Comparison of ENCODE assay signal across 8 cellular contexts in genomic region chr1:153790282-153790995, GRCh38. TPM values are rescaled to one million over a fixed set of nuclear protein-coding genes. Genes with fewer than 3 reads are reported as not detected.
A peak's percentile ranks its signal among the peaks of the same experiment; 100 is the strongest.
DNase-seq lines count a peak whose midpoint lies in the region; ATAC-seq and TF ChIP-seq lines count a peak whose summit lies in the region.

No MANE protein-coding gene starts in this region.

- no peak for DNase-seq in activated naive CD4-positive, alpha-beta T cell treated with Interleukin-2 at 50 U/mL for 16 hours
- DNase-seq in SHP77 treated with DMSO at 0.1 percent for 48 hours (lab: John Stamatoyannopoulos, UW) (peak; percentile 96), natural killer cell (no peak), A172 (ENCODE audit: low spot score) (no peak), NCI-H446 (lab: John Stamatoyannopoulos, UW) (no peak)
- DNase-seq in stimulated activated CD4-positive, alpha-beta T cell treated with anti-CD3 and anti-CD28 coated beads, Interleukin-4, amount 100 ng/mL, for 1 hour = no peak

- H3K27me3 Mint-ChIP-seq in activated naive CD4-positive, alpha-beta T cell treated with anti-CD3 and anti-CD28 coated beads, Interleukin-2, amount 50 U/mL, for 24 hours = peaks cover 1% of the 10 kb centered on the region
- no peaks in the 10 kb centered on the region for H3K27me3 Mint-ChIP-seq in natural killer cell (ENCODE audit: low read depth in 2 of 2)

- H3K36me3 Mint-ChIP-seq in activated naive CD4-positive, alpha-beta T cell treated with anti-CD3 and anti-CD28 coated beads, Interleukin-2, amount 50 U/mL, for 24 hours = no peaks in the 10 kb centered on the region
- H3K36me3 Mint-ChIP-seq in natural killer cell = no peaks in the 10 kb centered on the region

- H3K9me3 Mint-ChIP-seq in activated naive CD4-positive, alpha-beta T cell treated with anti-CD3 and anti-CD28 coated beads, Interleukin-2, amount 50 U/mL, for 24 hours = no peaks in the 10 kb centered on the region
- no peaks in the 10 kb centered on the region for H3K9me3 Mint-ChIP-seq in natural killer cell

- no peak for TF ChIP-seq CTCF in natural killer cell (IDR thresholded peaks at IDR 0.05)

- ATAC-seq in esophagus mucosa = peak; percentile 31
- ATAC-seq in natural killer cell = peak; percentile 12 to 47 (median 14)

- intact Hi-C loops in natural killer cell (cut with micrococcal nuclease) = no loop called here

- H3K4me1 Mint-ChIP-seq in activated naive CD4-positive, alpha-beta T cell treated with anti-CD3 and anti-CD28 coated beads, Interleukin-2, amount 50 U/mL, for 24 hours = peaks cover 23% of the 10 kb centered on the region
- peaks cover 41 to 52% of the 10 kb centered on the region in 2 donors for H3K4me1 Mint-ChIP-seq in natural killer cell

- H3K27ac Mint-ChIP-seq in activated naive CD4-positive, alpha-beta T cell treated with anti-CD3 and anti-CD28 coated beads, Interleukin-2, amount 50 U/mL, for 24 hours = no peak overlapping the region
- H3K27ac Mint-ChIP-seq in natural killer cell = peak overlapping the region; percentile 79 to 83

- peak overlapping the region; percentile 24 for H3K4me3 Mint-ChIP-seq in activated naive CD4-positive, alpha-beta T cell treated with anti-CD3 and anti-CD28 coated beads, Interleukin-2, amount 50 U/mL, for 24 hours
- peak overlapping the region; percentile 72 for H3K4me3 Mint-ChIP-seq in natural killer cell

RNA-seq across cellular contexts. Expression of gene SLC27A3, which starts 15.2 kb away (rescaled TPM):
- total RNA-seq in esophagus mucosa (16.1 TPM), natural killer cell (100 to 1,000 TPM in 1 of 3 donors, 10 to 100 TPM in 2; 65.3 to 107 (median 89.8) TPM)
- total RNA-seq in A172 (2014; rRNA removed; shearing (Covaris generic)) = 1.8 and 2.2 TPM in 2 replicates
